Comparison of ENCODE assay signal across 18 cellular contexts in the genomic region with DNA sequence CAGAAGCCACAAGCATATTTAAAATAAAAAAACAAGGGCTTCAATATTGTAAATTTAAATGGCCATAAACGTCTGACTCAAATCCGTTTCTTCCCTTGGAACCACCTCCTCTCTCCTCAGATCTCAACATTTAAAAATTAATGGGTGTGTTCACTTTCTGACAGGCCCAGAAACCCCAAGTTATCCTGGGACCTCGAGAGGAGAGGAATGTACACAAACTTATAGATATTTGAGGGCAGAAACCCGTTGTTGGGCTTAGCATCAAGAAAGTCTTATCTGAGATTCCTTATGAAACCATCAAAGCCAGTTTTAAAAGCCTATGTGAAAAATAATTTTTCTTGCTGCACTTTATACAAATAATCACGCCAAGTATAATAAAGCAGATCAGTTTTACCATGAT. TPM values are rescaled to one million over a fixed set of nuclear protein-coding genes. Genes with fewer than 3 reads are reported as not detected.
DNase-seq lines count a peak whose midpoint lies in the region; ATAC-seq and TF ChIP-seq lines count a peak whose summit lies in the region.
"Had no signal": no experiment of that assay in that cellular context is flagged by ENCODE, and none has a peak within 500 bp of the region (broad histone marks: within the 10 kb centered on the region; RNA-seq: fewer than 3 reads in every experiment).

No MANE protein-coding gene starts in this region.

- no peak overlapping the region for H2AFZ ChIP-seq in IMR-90 (replicated peaks; ENCODE audit: low read length, poor library complexity)

- H3K4me3 ChIP-seq in IMR-90 (ENCODE audit: insufficient read depth, low read depth, low read length), result no peak overlapping the region
- no peak overlapping the region for H3K4me3 ChIP-seq in fibroblast of the aortic adventitia (ENCODE audit: low read depth, low read length)
- H3K4me3 ChIP-seq: HAP-1 had no signal

- no CpG with 5 or more reads among the region's 5 CpGs for WGBS in IMR-90 (ENCODE audit: extremely low coverage in 2 of 2, insufficient read length in 1 of 2), 2 experiments

- H3K4me1 Mint-ChIP-seq in osteocyte (ENCODE audit: unreplicated experiment), result peaks cover 25% of the 10 kb centered on the region

- H3K9me1 ChIP-seq in IMR-90 (ENCODE audit: insufficient read depth, low read length), result 0 out of 2 replicates have a peak, but pooled peaks cover 3% of the 10 kb centered on the region

- no peak overlapping the region for H2AK9ac ChIP-seq in IMR-90 (replicated peaks; ENCODE audit: low read depth, low read length, poor library complexity)

- in situ Hi-C loops in IMR-90 (cut with MboI; ENCODE audit: low sequenced_read_pairs), result no loop called here

- no peaks in the 10 kb centered on the region for H3K36me3 ChIP-seq in IMR-90 (ENCODE audit: control insufficient read depth, insufficient read depth, low read length)
- H3K36me3 ChIP-seq: HAP-1 had no signal

- H3K36me3 Mint-ChIP-seq in osteocyte (ENCODE audit: unreplicated experiment), result peaks cover under 1% of the 10 kb centered on the region

- H3K79me1 ChIP-seq in IMR-90 (ENCODE audit: low read depth in 1 of 2, low read length in 2 of 2), result peaks cover 21 to 31% of the 10 kb centered on the region in 2 experiments

- POLR2A ChIA-PET in IMR-90 (lab: Charles Lee; ENCODE audit: unreplicated experiment), result no interaction called here

- H2BK15ac ChIP-seq in IMR-90 (ENCODE audit: low read depth, low read length), result no peak overlapping the region

- CTCF ChIA-PET in IMR-90 (lab: Yijun Ruan, JAX), result no interaction called here

- H4K5ac ChIP-seq in IMR-90 (ENCODE audit: low read depth, low read length), result no peak overlapping the region

- ATAC-seq in IMR-90 (ENCODE audit: low read depth) (peak; percentile 36), HG02610 (IDR thresholded peaks at IDR 0.05; ENCODE audit: unreplicated experiment) (no peak)

- H3K23ac ChIP-seq in IMR-90 (ENCODE audit: low read depth, low read length), result no peak overlapping the region; the same call in 1 of the 2 replicates

- no peak overlapping the region for H3K56ac ChIP-seq in IMR-90 (ENCODE audit: extremely low read depth, insufficient read depth, low read length)

- peak overlapping the region; percentile 19; the same call in 1 of the 2 replicates for H3K4ac ChIP-seq in IMR-90 (ENCODE audit: low read depth, low read length)

- no peak for TF ChIP-seq RAD21 in IMR-90 (IDR thresholded peaks at IDR 0.05; ENCODE audit: low read length)

- TF ChIP-seq CTCF in IMR-90 (conservative IDR thresholded peaks at IDR 0.05; ENCODE audit: low read depth, low read length) (no peak), fibroblast of the aortic adventitia (IDR thresholded peaks at IDR 0.05; ENCODE audit: insufficient read depth, low read length) (no peak), osteocyte (IDR thresholded peaks at IDR 0.05) (no peak)

- 0 out of 2 replicates have a peak overlapping the region, but pooled peaks have one; percentile 11 for H4K91ac ChIP-seq in IMR-90 (ENCODE audit: insufficient read depth, low read depth, low read length)

- no peak overlapping the region for H3K14ac ChIP-seq in IMR-90 (replicated peaks; ENCODE audit: low read depth, low read length)

- H2BK20ac ChIP-seq in IMR-90 (ENCODE audit: low read depth, low read length), result peak overlapping the region; percentile 10; the same call in 1 of the 2 replicates

- no peak overlapping the region for H3K9ac ChIP-seq in IMR-90 (ENCODE audit: low read depth, low read length)
- H3K9ac ChIP-seq: SK-N-SH had no signal

- peak overlapping the region; percentile 51 for H2BK5ac ChIP-seq in IMR-90 (ENCODE audit: low read depth, low read length, poor library complexity, severe bottlenecking)

- peak overlapping the region; percentile 52 for H2BK120ac ChIP-seq in IMR-90 (ENCODE audit: low read depth, low read length)

- H3K9me3 ChIP-seq in IMR-90 (ENCODE audit: control insufficient read depth, insufficient read depth, low read length), result no peaks in the 10 kb centered on the region
- H3K9me3 ChIP-seq: HAP-1, SK-N-SH had no signal

- H3K4me2 ChIP-seq in IMR-90 (ENCODE audit: low read depth, low read length), result peak overlapping the region; percentile 40; the same call in 1 of the 2 replicates
- H3K4me2 ChIP-seq: SK-N-SH had no signal

- dilution Hi-C loops in IMR-90 (cut with HindIII; ENCODE audit: low sequenced_read_pairs, unreplicated experiment), result no loop called here

- no peaks in the 10 kb centered on the region; the same call in 1 of the 2 replicates for H4K20me1 ChIP-seq in IMR-90 (ENCODE audit: insufficient read depth, low read length)

- H3K27ac Mint-ChIP-seq in osteocyte (ENCODE audit: unreplicated experiment), result peak overlapping the region; percentile 24

- no peaks in the 10 kb centered on the region for H3K27me3 Mint-ChIP-seq in osteocyte (ENCODE audit: unreplicated experiment)

- H3K9me3 Mint-ChIP-seq in osteocyte (ENCODE audit: unreplicated experiment), result no peaks in the 10 kb centered on the region

- intact Hi-C loops in IMR-90 (cut with micrococcal nuclease), result no loop called here

- no TSS peak for BruUV-seq in IMR-90 (replicated peaks; lab: Mats Ljungman, UMichigan)

- H4K8ac ChIP-seq in IMR-90 (ENCODE audit: low read depth in 2 of 2, low read length in 2 of 2), result peak overlapping the region in 1 of 2 experiments; percentile 23; a peak in 1 of 4 replicates

- DNase-seq in IMR-90 (peak; percentile 33), fibroblast of the aortic adventitia (ENCODE audit: low read depth) (peak; percentile 58), osteocyte (ENCODE audit: extremely low spot score, unreplicated experiment) (no peak), glomerular visceral epithelial cell (ENCODE audit: extremely low spot score) (no peak), C1 segment of cervical spinal cord (lab: John Stamatoyannopoulos, UW) (no peak), Ammon's horn (ENCODE audit: low spot score) (no peak)
- DNase-seq: AML-193; DMS79 treated with DMSO at 0.1 percent for 48 hours; NCI-H1092 treated with DMSO at 0.1 percent for 48 hours; NCI-H146; NCI-H2081; NCI-H2171 treated with DMSO at 0.1 percent for 48 hours; NCI-H446 treated with DMSO at 0.1 percent for 48 hours; NK-92 treated with Interleukin-12 subunit alpha and Interleukin-12 subunit beta, amount 100 ng/mL, for 24 hours; Right ventricle myocardium superior; SK-N-SH had no signal

- H3K27ac ChIP-seq in IMR-90 (ENCODE audit: insufficient read depth, low read length), result no peak overlapping the region

- no peak overlapping the region for H3K18ac ChIP-seq in IMR-90 (ENCODE audit: low read depth, low read length)

- TF ChIP-seq POLR2A in IMR-90 (IDR thresholded peaks at IDR 0.05; ENCODE audit: low read depth, low read length), result no peak

- no peaks in the 10 kb centered on the region; the same call in 1 of the 2 replicates for H3K4me1 ChIP-seq in IMR-90 (ENCODE audit: control insufficient read depth, insufficient read depth, low read length)
- H3K4me1 ChIP-seq: HAP-1 had no signal

- no peak overlapping the region for H2AK5ac ChIP-seq in IMR-90 (ENCODE audit: low read depth, low read length)

- no peak overlapping the region for H3K4me3 Mint-ChIP-seq in osteocyte (ENCODE audit: unreplicated experiment)

- no peaks in the 10 kb centered on the region for H3K27me3 ChIP-seq in IMR-90 (ENCODE audit: control insufficient read depth, insufficient read depth, low read length)

TF ChIP-seq in IMR-90, 13 proteins besides CTCF, POLR2A, EP300 and RAD21:
- no peak for TF ChIP-seq MAZ (IDR thresholded peaks at IDR 0.05; ENCODE audit: borderline replicate concordance, low read depth, low read length)
- TF ChIP-seq CHD1 (IDR thresholded peaks at IDR 0.05; ENCODE audit: low read depth, low read length), result no peak
- TF ChIP-seq, protein P1, sequence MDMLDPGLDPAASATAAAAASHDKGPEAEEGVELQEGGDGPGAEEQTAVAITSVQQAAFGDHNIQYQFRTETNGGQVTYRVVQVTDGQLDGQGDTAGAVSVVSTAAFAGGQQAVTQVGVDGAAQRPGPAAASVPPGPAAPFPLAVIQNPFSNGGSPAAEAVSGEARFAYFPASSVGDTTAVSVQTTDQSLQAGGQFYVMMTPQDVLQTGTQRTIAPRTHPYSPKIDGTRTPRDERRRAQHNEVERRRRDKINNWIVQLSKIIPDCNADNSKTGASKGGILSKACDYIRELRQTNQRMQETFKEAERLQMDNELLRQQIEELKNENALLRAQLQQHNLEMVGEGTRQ (IDR thresholded peaks at IDR 0.05; ENCODE audit: low read depth, low read length), result no peak
- TF ChIP-seq FOS (IDR thresholded peaks at IDR 0.05; ENCODE audit: low read depth, low read length), result no peak
- no peak for TF ChIP-seq RFX5 (IDR thresholded peaks at IDR 0.05; ENCODE audit: low read depth, low read length)
- no peak for TF ChIP-seq SMC3 (IDR thresholded peaks at IDR 0.05; ENCODE audit: low read depth, low read length)
- no peak for TF ChIP-seq BHLHE40 (IDR thresholded peaks at IDR 0.05; ENCODE audit: low read depth, low read length)
- TF ChIP-seq MAFK (IDR thresholded peaks at IDR 0.05; ENCODE audit: low read depth, low read length), result no peak
- no peak for TF ChIP-seq NFE2L2 (IDR thresholded peaks at IDR 0.05; ENCODE audit: low read depth, low read length)
- no peak for TF ChIP-seq CEBPB (IDR thresholded peaks at IDR 0.05; ENCODE audit: low read depth, low read length)
- no peak for TF ChIP-seq MXI1 (IDR thresholded peaks at IDR 0.05; ENCODE audit: borderline replicate concordance, low read depth, low read length)
- TF ChIP-seq, protein P2, sequence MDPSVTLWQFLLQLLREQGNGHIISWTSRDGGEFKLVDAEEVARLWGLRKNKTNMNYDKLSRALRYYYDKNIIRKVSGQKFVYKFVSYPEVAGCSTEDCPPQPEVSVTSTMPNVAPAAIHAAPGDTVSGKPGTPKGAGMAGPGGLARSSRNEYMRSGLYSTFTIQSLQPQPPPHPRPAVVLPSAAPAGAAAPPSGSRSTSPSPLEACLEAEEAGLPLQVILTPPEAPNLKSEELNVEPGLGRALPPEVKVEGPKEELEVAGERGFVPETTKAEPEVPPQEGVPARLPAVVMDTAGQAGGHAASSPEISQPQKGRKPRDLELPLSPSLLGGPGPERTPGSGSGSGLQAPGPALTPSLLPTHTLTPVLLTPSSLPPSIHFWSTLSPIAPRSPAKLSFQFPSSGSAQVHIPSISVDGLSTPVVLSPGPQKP (IDR thresholded peaks at IDR 0.05; ENCODE audit: borderline replicate concordance, low read depth, low read length), result no peak
- TF ChIP-seq RCOR1 (IDR thresholded peaks at IDR 0.05; ENCODE audit: insufficient replicate concordance, low read length), result no peak

RNA-seq across cellular contexts. Expression of a gene that starts 29.2 kb away (rescaled TPM):
- total RNA-seq in IMR-90 (2012; rRNA removed) (21.1 and 24.4 TPM in 2 replicates), fibroblast of the aortic adventitia (ENCODE audit: low replicate concordance) (4.3 and 19.8 TPM in 2 replicates), osteocyte (19.5 and 20.6 TPM in 2 replicates)
- polyA plus RNA-seq in IMR-90 (2012; rRNA removed), result 10.0 and 10.4 TPM in 2 replicates
- polyA plus RNA-seq in IMR-90 (2012; cell fraction: cytosol; rRNA removed), result 2.4 and 2.5 TPM in 2 replicates
- 0.95 and 8.7 TPM in 2 replicates for polyA plus RNA-seq in IMR-90 (2012; cell fraction: nucleus; rRNA removed; ENCODE audit: low replicate concordance)

Comparison
In these comparisons a context has a peak if more than half of its experiments do, and no peak if none do; other contexts are left out.
1. DNase-seq: peak in IMR-90 (single experiment) and fibroblast of the aortic adventitia (single experiment); none in osteocyte (single experiment), glomerular visceral epithelial cell (single experiment), C1 segment of cervical spinal cord (0 of 14) and Ammon's horn (single experiment).